ENCODE assay signal across 17 cellular contexts in genomic region chr3:7760718-7761117, GRCh38.
DNase-seq lines count a peak whose midpoint lies in the region; ATAC-seq and TF ChIP-seq lines count a peak whose summit lies in the region.
"Had no signal": no experiment of that assay in that cellular context is flagged by ENCODE, and none has a peak within 500 bp of the region (broad histone marks: within the 10 kb centered on the region; RNA-seq: fewer than 3 reads in every experiment).

No MANE protein-coding gene starts in this region.

- H3K4me3 ChIP-seq in esophagus muscularis mucosa, result no peak overlapping the region
- H3K4me3 ChIP-seq: BLaER1 treated with 17β-estradiol and CSF1 and Interleukin-3, amounts not matched to agents 10 nM and 100 nM; GM12878; GM23248; HAP-1 had no signal

- no peak for TF ChIP-seq EP300 in esophagus muscularis mucosa (IDR thresholded peaks at IDR 0.05)

- TF ChIP-seq CTCF in esophagus muscularis mucosa (IDR thresholded peaks at IDR 0.05), result no peak

- peak; percentile 6 for DNase-seq in astrocyte of the hippocampus (ENCODE audit: low read depth, low spot score)
- DNase-seq in esophagus muscularis mucosa (ENCODE audit: extremely low spot score), result peak; percentile 84
- DNase-seq in renal cortical epithelial cell (ENCODE audit: low read depth), result peak; percentile 9
- no peak for DNase-seq in stimulated activated CD4-positive, alpha-beta T cell treated with anti-CD3 and anti-CD28 coated beads, Interleukin-15, amount 100 ng/mL, for 24 hours
- DNase-seq in NOMO-1 treated with DMSO at 0.1 percent for 48 hours (lab: John Stamatoyannopoulos, UW; ENCODE audit: unreplicated experiment), result no peak
- DNase-seq: CD4-positive, CD25-positive, alpha-beta regulatory T cell; CD8-positive, alpha-beta memory T cell; COR-L47; DMS 273 treated with DMSO at 0.1 percent for 48 hours; DMS53; DND-41; EL; GM23248 had no signal

- intact Hi-C loops in esophagus muscularis mucosa (cut with DNase I), result no loop called here

- H3K27ac ChIP-seq in esophagus muscularis mucosa (replicated peaks in 1 of 4), result no peak overlapping the region
- H3K27ac ChIP-seq: BLaER1 treated with 17β-estradiol and CSF1 and Interleukin-3, amounts not matched to agents 10 nM and 100 nM; GM23248 had no signal

- no peak for ATAC-seq in GM18520 (IDR thresholded peaks at IDR 0.05; ENCODE audit: unreplicated experiment)
- ATAC-seq: GM12878 had no signal

- no peaks in the 10 kb centered on the region for H3K4me1 ChIP-seq in esophagus muscularis mucosa
- H3K4me1 ChIP-seq: HAP-1 had no signal

- no peaks in the 10 kb centered on the region for H3K27me3 ChIP-seq in esophagus muscularis mucosa
- H3K27me3 ChIP-seq: BLaER1 treated with 17β-estradiol and CSF1 and Interleukin-3, amounts not matched to agents 10 nM and 100 nM had no signal

- no peak for TF ChIP-seq POLR2A in esophagus muscularis mucosa (IDR thresholded peaks at IDR 0.05; ENCODE audit: low read depth)

- no peaks in the 10 kb centered on the region for H3K36me3 ChIP-seq in esophagus muscularis mucosa
- H3K36me3 ChIP-seq: BLaER1 treated with 17β-estradiol and CSF1 and Interleukin-3, amounts not matched to agents 10 nM and 100 nM; HAP-1 had no signal

- H3K9me3 ChIP-seq in esophagus muscularis mucosa, result no peaks in the 10 kb centered on the region
- H3K9me3 ChIP-seq: HAP-1 had no signal

Comparison
In these comparisons a context has a peak if more than half of its experiments do, and no peak if none do; other contexts are left out.
1. DNase-seq: peak in astrocyte of the hippocampus (single experiment), esophagus muscularis mucosa (single experiment) and renal cortical epithelial cell (single experiment); none in stimulated activated CD4-positive, alpha-beta T cell treated with anti-CD3 and anti-CD28 coated beads, Interleukin-15, amount 100 ng/mL, for 24 hours (single experiment) and NOMO-1 treated with DMSO at 0.1 percent for 48 hours (single experiment).